In the genomic region with DNA sequence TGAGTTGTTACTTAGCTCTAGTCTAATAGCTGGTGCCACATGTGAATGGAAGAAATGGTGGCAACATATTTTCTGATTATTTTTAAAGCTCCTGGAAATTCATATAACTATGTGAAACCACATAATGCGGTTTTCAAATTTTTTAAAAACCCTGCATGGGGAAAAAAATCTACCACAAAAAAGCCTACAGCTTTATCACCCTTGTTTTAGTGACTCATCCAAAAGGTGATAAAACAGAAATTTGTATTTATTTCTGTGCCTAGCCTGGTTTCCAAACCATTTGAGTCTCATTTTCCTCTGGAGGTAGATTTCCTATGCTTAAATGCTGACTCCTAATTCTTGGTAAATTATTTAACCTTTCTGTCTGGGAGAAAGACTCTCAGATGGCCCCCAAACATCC, we compare ENCODE assay signal across 20 cellular contexts. TPM values are rescaled to one million over a fixed set of nuclear protein-coding genes. Genes with fewer than 3 reads are reported as not detected.
A peak's percentile ranks its signal among the peaks of the same experiment; 100 is the strongest.
DNase-seq lines count a peak whose midpoint lies in the region; ATAC-seq and TF ChIP-seq lines count a peak whose summit lies in the region.
"Had no signal": no experiment of that assay in that cellular context is flagged by ENCODE, and none has a peak within 500 bp of the region (broad histone marks: within the 10 kb centered on the region; RNA-seq: fewer than 3 reads in every experiment).

No MANE protein-coding gene starts in this region.

- H3K9me3 Mint-ChIP-seq in activated T-cell treated with anti-CD3 and anti-CD28 coated beads, Interleukin-2, amount 50 U/mL, for 4 hours: no peaks in the 10 kb centered on the region
- H3K9me3 Mint-ChIP-seq in activated T-helper 17 cell treated with anti-CD3 and anti-CD28 coated beads, Interleukin-2, amount 50 U/mL, for 72 hours: no peaks in the 10 kb centered on the region
- no peaks in the 10 kb centered on the region for H3K9me3 Mint-ChIP-seq in central memory CD8-positive, alpha-beta T cell
- H3K9me3 Mint-ChIP-seq: CD4-positive, CD25-positive, alpha-beta regulatory T cell had no signal

- peak overlapping the region; percentile 38 for H3K4me3 Mint-ChIP-seq in activated T-cell treated with anti-CD3 and anti-CD28 coated beads, Interleukin-2, amount 50 U/mL, for 4 hours
- H3K4me3 Mint-ChIP-seq in activated T-helper 17 cell treated with anti-CD3 and anti-CD28 coated beads, Interleukin-2, amount 50 U/mL, for 72 hours: peak overlapping the region; percentile 34
- no peak overlapping the region for H3K4me3 Mint-ChIP-seq in central memory CD8-positive, alpha-beta T cell
- H3K4me3 Mint-ChIP-seq: CD4-positive, CD25-positive, alpha-beta regulatory T cell had no signal

- CTCF ChIA-PET in RWPE1 (lab: Yijun Ruan, JAX): interaction anchor here (0.5 kb wide), 1 partner anchor 533 kb away, joined by 4 read pairs; no protein-coding TSS in a partner anchor

- peaks cover 4% of the 10 kb centered on the region for H3K36me3 Mint-ChIP-seq in activated T-cell treated with anti-CD3 and anti-CD28 coated beads, Interleukin-2, amount 50 U/mL, for 4 hours (ENCODE audit: insufficient read depth)
- no peaks in the 10 kb centered on the region for H3K36me3 Mint-ChIP-seq in activated T-helper 17 cell treated with anti-CD3 and anti-CD28 coated beads, Interleukin-2, amount 50 U/mL, for 72 hours (ENCODE audit: low read depth)
- H3K36me3 Mint-ChIP-seq in central memory CD8-positive, alpha-beta T cell (ENCODE audit: insufficient read depth): peaks cover 3% of the 10 kb centered on the region

- H3K27ac Mint-ChIP-seq in activated T-helper 17 cell treated with anti-CD3 and anti-CD28 coated beads, Interleukin-2, amount 50 U/mL, for 72 hours: no peak overlapping the region
- H3K27ac Mint-ChIP-seq in central memory CD8-positive, alpha-beta T cell (ENCODE audit: low read depth): peak overlapping the region; percentile 29

- TF ChIP-seq CTCF in RWPE1 (conservative IDR thresholded peaks at IDR 0.05; ENCODE audit: low read depth): no peak

- POLR2A ChIA-PET in RWPE1 (lab: Yijun Ruan, JAX; ENCODE audit: low non-redundant PET): no interaction called here

- no peak overlapping the region for H3K27ac ChIP-seq in RWPE1
- H3K27ac ChIP-seq: Peyer's patch, SJCRH30 had no signal

- ATAC-seq in activated T-cell treated with anti-CD3 and anti-CD28 coated beads, Interleukin-2, amount 50 U/mL, for 4 hours: peak; percentile 47 to 51
- peak; percentile 15 for ATAC-seq in activated T-helper 17 cell treated with anti-CD3 and anti-CD28 coated beads, Interleukin-2, amount 50 U/mL, for 72 hours (replicated peaks)
- peak; percentile 29 for ATAC-seq in central memory CD8-positive, alpha-beta T cell (replicated peaks; ENCODE audit: extremely low read depth, poor library complexity, severe bottlenecking)
- ATAC-seq in stimulated activated naive CD8-positive, alpha-beta T cell treated with anti-CD3 and anti-CD28 coated beads, Interleukin-15, Interleukin-2, amounts not matched to agents 100 U/mL and 50 U/mL, for 24 hours: peak; percentile 41

- H3K4me1 Mint-ChIP-seq in activated T-cell treated with anti-CD3 and anti-CD28 coated beads, Interleukin-2, amount 50 U/mL, for 4 hours (ENCODE audit: low read depth): peaks cover 53% of the 10 kb centered on the region
- H3K4me1 Mint-ChIP-seq in activated T-helper 17 cell treated with anti-CD3 and anti-CD28 coated beads, Interleukin-2, amount 50 U/mL, for 72 hours: peaks cover 32% of the 10 kb centered on the region
- H3K4me1 Mint-ChIP-seq in central memory CD8-positive, alpha-beta T cell: peaks cover 44% of the 10 kb centered on the region

- H3K27me3 Mint-ChIP-seq in activated T-cell treated with anti-CD3 and anti-CD28 coated beads, Interleukin-2, amount 50 U/mL, for 4 hours (ENCODE audit: low read depth): no peaks in the 10 kb centered on the region
- no peaks in the 10 kb centered on the region for H3K27me3 Mint-ChIP-seq in activated T-helper 17 cell treated with anti-CD3 and anti-CD28 coated beads, Interleukin-2, amount 50 U/mL, for 72 hours
- H3K27me3 Mint-ChIP-seq in central memory CD8-positive, alpha-beta T cell: no peaks in the 10 kb centered on the region
- H3K27me3 Mint-ChIP-seq: CD4-positive, CD25-positive, alpha-beta regulatory T cell had no signal

- DNase-seq in activated T-cell treated with anti-CD3 and anti-CD28 coated beads, Interleukin-2, amount 50 U/mL, for 4 hours: no peak
- no peak for DNase-seq in activated T-cell treated with anti-CD3 and anti-CD28 coated beads, Interleukin-2, amount 50 U/mL, for 1 hour
- DNase-seq in central memory CD8-positive, alpha-beta T cell (ENCODE audit: low spot score in 2 of 2): no peak
- DNase-seq in stimulated activated naive CD8-positive, alpha-beta T cell treated with anti-CD3 and anti-CD28 coated beads, Interleukin-15, Interleukin-2, amounts not matched to agents 100 U/mL and 50 U/mL, for 24 hours: no peak
- DNase-seq in NAMALWA (ENCODE audit: low spot score) (no peak), RWPE1 (ENCODE audit: low spot score) (no peak)
- DNase-seq in activated CD8-positive, alpha-beta memory T cell treated with anti-CD3 and anti-CD28 coated beads, Interleukin-2, amount 50 U/mL, for 48 hours: no peak
- DNase-seq: CD4-positive, CD25-positive, alpha-beta regulatory T cell; EL; GF-D8; KG1; NCI-H1105; NCI-H146; NCI-H2029 treated with DMSO at 0.1 percent for 48 hours; NCI-H226; NCI-H524; NCI-H774; Peyer's patch; SJCRH30 had no signal

RNA-seq across cellular contexts. Expression of a gene that starts 5.4 kb away (rescaled TPM):
- 1 to 10 TPM; 4.5 to 6.9 (median 6.2) TPM for total RNA-seq in activated T-cell treated with anti-CD3 and anti-CD28 coated beads, Interleukin-2, amount 50 U/mL, for 4 hours
- 1 to 10 TPM; 3.6 to 4.8 TPM for total RNA-seq in activated T-helper 17 cell treated with anti-CD3 and anti-CD28 coated beads, Interleukin-2, amount 50 U/mL, for 72 hours
